Comparison of ENCODE assay signal across 9 cellular contexts in genomic region chr19:41646589-41647204, GRCh38. TPM values are rescaled to one million over a fixed set of nuclear protein-coding genes. Genes with fewer than 3 reads are reported as not detected.
DNase-seq lines count a peak whose midpoint lies in the region; ATAC-seq and TF ChIP-seq lines count a peak whose summit lies in the region.
"Had no signal": no experiment of that assay in that cellular context is flagged by ENCODE, and none has a peak within 500 bp of the region (broad histone marks: within the 10 kb centered on the region; RNA-seq: fewer than 3 reads in every experiment).

No MANE protein-coding gene starts in this region.

- no peak overlapping the region for H3K27ac Mint-ChIP-seq in activated CD4-positive, alpha-beta T cell treated with anti-CD3 and anti-CD28 coated beads, Interleukin-2, amount 10 ng/mL, durations not matched to agents 7 days and 5 days
- no peak overlapping the region for H3K27ac Mint-ChIP-seq in stimulated activated naive B cell treated with anti-CD40 and anti-IgM and Interleukin-4, amounts not matched to agents 10 μg/mL and 1 μg/mL and 100 μg/mL, for 72 hours

- DNase-seq in activated CD4-positive, alpha-beta T cell treated with anti-CD3 and anti-CD28 coated beads for 24 hours (ENCODE audit: low read depth in 2 of 2), result peak; percentile 35 to 56
- no peak for DNase-seq in activated CD4-positive, alpha-beta T cell treated with anti-CD3 and anti-CD28 coated beads for 1 hour
- peak; percentile 27 for DNase-seq in activated CD4-positive, alpha-beta T cell treated with anti-CD3 and anti-CD28 coated beads, Interleukin-2, amount 10 ng/mL, durations not matched to agents 7 days and 5 days
- DNase-seq in fibroblast of mammary gland (ENCODE audit: low read depth) (peak; percentile 16), NCI-H1417 (lab: John Stamatoyannopoulos, UW) (no peak)
- DNase-seq in stimulated activated naive B cell treated with anti-CD40 and anti-IgM and Interleukin-4, amounts not matched to agents 10 μg/mL and 1 μg/mL and 100 μg/mL, for 72 hours, result no peak
- no peak for DNase-seq in central memory CD4-positive, alpha-beta T cell

- no peak overlapping the region for H3K4me3 Mint-ChIP-seq in activated CD4-positive, alpha-beta T cell treated with anti-CD3 and anti-CD28 coated beads, Interleukin-2, amount 10 ng/mL, durations not matched to agents 7 days and 5 days
- no peak overlapping the region for H3K4me3 Mint-ChIP-seq in stimulated activated naive B cell treated with anti-CD40 and anti-IgM and Interleukin-4, amounts not matched to agents 10 μg/mL and 1 μg/mL and 100 μg/mL, for 72 hours

- no peaks in the 10 kb centered on the region for H3K36me3 Mint-ChIP-seq in activated CD4-positive, alpha-beta T cell treated with anti-CD3 and anti-CD28 coated beads, Interleukin-2, amount 10 ng/mL, durations not matched to agents 7 days and 5 days (ENCODE audit: low read depth)
- no peaks in the 10 kb centered on the region for H3K36me3 Mint-ChIP-seq in stimulated activated naive B cell treated with anti-CD40 and anti-IgM and Interleukin-4, amounts not matched to agents 10 μg/mL and 1 μg/mL and 100 μg/mL, for 72 hours

- ATAC-seq in stimulated activated naive B cell treated with anti-CD40 and anti-IgM and Interleukin-4, amounts not matched to agents 10 μg/mL and 1 μg/mL and 100 μg/mL, for 72 hours (replicated peaks), result peak; percentile 46 to 50
- no peak for ATAC-seq in GM18511 (IDR thresholded peaks at IDR 0.05; ENCODE audit: unreplicated experiment)

- CTCF ChIA-PET in activated CD4-positive, alpha-beta T cell treated with anti-CD3 and anti-CD28 coated beads, Interleukin-2, amount 10 ng/mL, durations not matched to agents 7 days and 5 days (lab: Charles Lee), result interaction anchor here (0.6 to 1.1 kb wide), 8 partner anchors 18 to 1141 kb away, joined by 3 to 5 read pairs (median 4); partner anchors contain the start of gene CEACAM7

- TF ChIP-seq CTCF in fibroblast of mammary gland (conservative IDR thresholded peaks at IDR 0.05; ENCODE audit: control insufficient read depth, insufficient read depth, low read depth, low read length), result peak; percentile 38

- peaks cover 32% of the 10 kb centered on the region for H3K27me3 Mint-ChIP-seq in activated CD4-positive, alpha-beta T cell treated with anti-CD3 and anti-CD28 coated beads, Interleukin-2, amount 10 ng/mL, durations not matched to agents 7 days and 5 days
- H3K27me3 Mint-ChIP-seq in stimulated activated naive B cell treated with anti-CD40 and anti-IgM and Interleukin-4, amounts not matched to agents 10 μg/mL and 1 μg/mL and 100 μg/mL, for 72 hours, result peaks cover 39 to 51% of the 10 kb centered on the region in 2 donors

- no peak overlapping the region for H3K4me3 ChIP-seq in fibroblast of mammary gland (ENCODE audit: control insufficient read depth, low read depth, low read length)

- no peaks in the 10 kb centered on the region for H3K9me3 Mint-ChIP-seq in activated CD4-positive, alpha-beta T cell treated with anti-CD3 and anti-CD28 coated beads, Interleukin-2, amount 10 ng/mL, durations not matched to agents 7 days and 5 days
- H3K9me3 Mint-ChIP-seq in stimulated activated naive B cell treated with anti-CD40 and anti-IgM and Interleukin-4, amounts not matched to agents 10 μg/mL and 1 μg/mL and 100 μg/mL, for 72 hours, result no peaks in the 10 kb centered on the region

- no peaks in the 10 kb centered on the region for H3K4me1 Mint-ChIP-seq in activated CD4-positive, alpha-beta T cell treated with anti-CD3 and anti-CD28 coated beads, Interleukin-2, amount 10 ng/mL, durations not matched to agents 7 days and 5 days
- H3K4me1 Mint-ChIP-seq in stimulated activated naive B cell treated with anti-CD40 and anti-IgM and Interleukin-4, amounts not matched to agents 10 μg/mL and 1 μg/mL and 100 μg/mL, for 72 hours, result no peaks in the 10 kb centered on the region

- POLR2A ChIA-PET in activated CD4-positive, alpha-beta T cell treated with anti-CD3 and anti-CD28 coated beads, Interleukin-2, amount 10 ng/mL, durations not matched to agents 7 days and 5 days (lab: Charles Lee), result interaction anchor here (0.6 kb wide), 1 partner anchor 107 kb away, joined by 3 read pairs; no protein-coding TSS in a partner anchor

RNA-seq across cellular contexts. Expression of gene CEACAM4, which starts 19.8 kb away (rescaled TPM):
- total RNA-seq in activated CD4-positive, alpha-beta T cell treated with anti-CD3 and anti-CD28 coated beads, Interleukin-2, amount 10 ng/mL, durations not matched to agents 7 days and 5 days, result not detected
- total RNA-seq: Caco-2 had no signal

RNA-seq across cellular contexts. Expression of gene CEACAM7, which starts 41.4 kb away (rescaled TPM):
- not detected for total RNA-seq in activated CD4-positive, alpha-beta T cell treated with anti-CD3 and anti-CD28 coated beads, Interleukin-2, amount 10 ng/mL, durations not matched to agents 7 days and 5 days
- total RNA-seq: Caco-2 had no signal

Comparison
In these comparisons a context has a peak if more than half of its experiments do, and no peak if none do; other contexts are left out.
1. DNase-seq: peak in activated CD4-positive, alpha-beta T cell treated with anti-CD3 and anti-CD28 coated beads for 24 hours (2 of 2), activated CD4-positive, alpha-beta T cell treated with anti-CD3 and anti-CD28 coated beads, Interleukin-2, amount 10 ng/mL, durations not matched to agents 7 days and 5 days (single experiment) and fibroblast of mammary gland (single experiment); none in activated CD4-positive, alpha-beta T cell treated with anti-CD3 and anti-CD28 coated beads for 1 hour (single experiment), stimulated activated naive B cell treated with anti-CD40 and anti-IgM and Interleukin-4, amounts not matched to agents 10 μg/mL and 1 μg/mL and 100 μg/mL, for 72 hours (single experiment), central memory CD4-positive, alpha-beta T cell (single experiment) and NCI-H1417 (0 of 3).